ENCODE assay signal across 8 cellular contexts in genomic region chr2:190649798-190650390, GRCh38. TPM values are rescaled to one million over a fixed set of nuclear protein-coding genes. Genes with fewer than 3 reads are reported as not detected.
DNase-seq lines count a peak whose midpoint lies in the region; ATAC-seq lines count a peak whose summit lies in the region.

No MANE protein-coding gene starts in this region.

- peaks cover 31% of the 10 kb centered on the region for H3K4me1 ChIP-seq in CD4-positive, CD25-positive, alpha-beta regulatory T cell (ENCODE audit: control insufficient read depth, insufficient read depth, low read length, poor library complexity, severe bottlenecking)
- peaks cover 23% of the 10 kb centered on the region for H3K4me1 ChIP-seq in HAP-1
- peaks cover 14 to 30% of the 10 kb centered on the region in 2 donors for H3K4me1 ChIP-seq in muscle layer of duodenum (ENCODE audit: control insufficient read depth in 1 of 2, insufficient read depth in 2 of 2, low read length in 2 of 2)

- ATAC-seq in CD4-positive, CD25-positive, alpha-beta regulatory T cell (ENCODE audit: low read depth in 2 of 2): no peak
- ATAC-seq in effector memory CD8-positive, alpha-beta T cell (replicated peaks): no peak
- ATAC-seq in GM21576 (IDR thresholded peaks at IDR 0.05; ENCODE audit: unreplicated experiment) (no peak), GM18520 (IDR thresholded peaks at IDR 0.05; ENCODE audit: unreplicated experiment) (no peak), GM21786 (IDR thresholded peaks at IDR 0.05; ENCODE audit: unreplicated experiment) (no peak)

- no peaks in the 10 kb centered on the region for H3K27me3 ChIP-seq in CD4-positive, CD25-positive, alpha-beta regulatory T cell (ENCODE audit: control insufficient read depth, insufficient read depth, low read length)
- no peaks in the 10 kb centered on the region for H3K27me3 ChIP-seq in HAP-1 (ENCODE audit: low read depth)
- H3K27me3 ChIP-seq in muscle layer of duodenum (ENCODE audit: low read depth, low read length): no peaks in the 10 kb centered on the region

- no peaks in the 10 kb centered on the region for H3K9me3 ChIP-seq in CD4-positive, CD25-positive, alpha-beta regulatory T cell (ENCODE audit: control insufficient read depth in 2 of 2, low read length in 2 of 2)
- H3K9me3 ChIP-seq in HAP-1 (no peaks in the 10 kb centered on the region), muscle layer of duodenum (ENCODE audit: control insufficient read depth in 1 of 2, low read length in 2 of 2) (no peaks in the 10 kb centered on the region)

- peak overlapping the region; percentile 96 for H3K4me3 ChIP-seq in CD4-positive, CD25-positive, alpha-beta regulatory T cell (ENCODE audit: low read depth, low read length)
- peak overlapping the region; percentile 76 for H3K4me3 ChIP-seq in HAP-1
- H3K4me3 ChIP-seq in muscle layer of duodenum (ENCODE audit: low read depth in 1 of 2, low read length in 2 of 2): peak overlapping the region; percentile 84 to 93

- H3K36me3 Mint-ChIP-seq in CD4-positive, CD25-positive, alpha-beta regulatory T cell: no peaks in the 10 kb centered on the region
- peaks cover 18% of the 10 kb centered on the region for H3K36me3 Mint-ChIP-seq in effector memory CD8-positive, alpha-beta T cell (ENCODE audit: insufficient read depth)

- peaks cover 26 to 37% (median 31%) of the 10 kb centered on the region in 4 donors for H3K4me1 Mint-ChIP-seq in CD4-positive, CD25-positive, alpha-beta regulatory T cell
- peaks cover 11 to 23% of the 10 kb centered on the region in 2 donors for H3K4me1 Mint-ChIP-seq in effector memory CD8-positive, alpha-beta T cell (ENCODE audit: low read depth in 2 of 2)

- DNase-seq in CD4-positive, CD25-positive, alpha-beta regulatory T cell: no peak
- DNase-seq in HAP-1 (ENCODE audit: low spot score in 2 of 2): peak; percentile 25 to 44
- DNase-seq in SK-MEL-5 (ENCODE audit: low read depth, low spot score): peak; percentile 31
- no peak for DNase-seq in effector memory CD8-positive, alpha-beta T cell

- no peaks in the 10 kb centered on the region for H3K36me3 ChIP-seq in CD4-positive, CD25-positive, alpha-beta regulatory T cell (ENCODE audit: control insufficient read depth, insufficient read depth, low read length)
- no peaks in the 10 kb centered on the region for H3K36me3 ChIP-seq in HAP-1 (replicated peaks)
- H3K36me3 ChIP-seq in muscle layer of duodenum (ENCODE audit: control insufficient read depth in 1 of 2, insufficient read depth in 2 of 2, low read length in 2 of 2): peaks cover 0 to 4% of the 10 kb centered on the region in 2 donors

- peak overlapping the region; percentile 92 to 97 (median 96) for H3K4me3 Mint-ChIP-seq in CD4-positive, CD25-positive, alpha-beta regulatory T cell
- peak overlapping the region; percentile 90 to 97 for H3K4me3 Mint-ChIP-seq in effector memory CD8-positive, alpha-beta T cell

- H3K27ac ChIP-seq in CD4-positive, CD25-positive, alpha-beta regulatory T cell (ENCODE audit: insufficient read depth, low read length, poor library complexity, severe bottlenecking): peak overlapping the region; percentile 86
- peak overlapping the region; percentile 66 for H3K27ac ChIP-seq in muscle layer of duodenum (ENCODE audit: low read length)

- H3K27me3 Mint-ChIP-seq in CD4-positive, CD25-positive, alpha-beta regulatory T cell: no peaks in the 10 kb centered on the region
- H3K27me3 Mint-ChIP-seq in effector memory CD8-positive, alpha-beta T cell: no peaks in the 10 kb centered on the region

- in situ Hi-C loops in HAP-1 (cut with MboI; ENCODE audit: low sequenced_read_pairs) (no loop called here), SK-MEL-5 (cut with HindIII; ENCODE audit: low pct_unique_long_range_greater_than_20kb, low sequenced_read_pairs) (no loop called here)

- peak overlapping the region; percentile 76 to 93 (median 80) for H3K27ac Mint-ChIP-seq in CD4-positive, CD25-positive, alpha-beta regulatory T cell
- H3K27ac Mint-ChIP-seq in effector memory CD8-positive, alpha-beta T cell: peak overlapping the region; percentile 90 to 94

- peaks cover 0 to 1% (median 0%) of the 10 kb centered on the region in 7 donors for H3K9me3 Mint-ChIP-seq in CD4-positive, CD25-positive, alpha-beta regulatory T cell
- no peaks in the 10 kb centered on the region for H3K9me3 Mint-ChIP-seq in effector memory CD8-positive, alpha-beta T cell

RNA-seq across cellular contexts. Expression of gene NAB1, which starts 1.0 kb away (rescaled TPM):
- 42.7 TPM for total RNA-seq in CD4-positive, CD25-positive, alpha-beta regulatory T cell
- polyA plus RNA-seq in CD4-positive, CD25-positive, alpha-beta regulatory T cell: 1 to 10 TPM; 1.5 to 5.0 (median 2.9) TPM
- total RNA-seq in SK-MEL-5 (2014; rRNA removed; shearing (Covaris generic)): 41.5 and 42.8 TPM in 2 replicates
- 19.2 and 30.3 TPM in 2 replicates for polyA plus RNA-seq in SK-MEL-5 (2015; cell fraction: cytosol; rRNA removed)
- 60.2 and 75.4 TPM in 2 replicates for polyA plus RNA-seq in SK-MEL-5 (2015; cell fraction: nucleus; rRNA removed)

Comparison
In these comparisons a context has a peak if more than half of its experiments do, and no peak if none do; other contexts are left out.
1. DNase-seq: peak in HAP-1 (2 of 2) and SK-MEL-5 (single experiment); none in CD4-positive, CD25-positive, alpha-beta regulatory T cell (0 of 3) and effector memory CD8-positive, alpha-beta T cell (0 of 3).
2. Peak in every context shown above with its lines, with median percentiles within 50 percentile points of each other: H3K4me3 ChIP-seq.